In the genomic region with DNA sequence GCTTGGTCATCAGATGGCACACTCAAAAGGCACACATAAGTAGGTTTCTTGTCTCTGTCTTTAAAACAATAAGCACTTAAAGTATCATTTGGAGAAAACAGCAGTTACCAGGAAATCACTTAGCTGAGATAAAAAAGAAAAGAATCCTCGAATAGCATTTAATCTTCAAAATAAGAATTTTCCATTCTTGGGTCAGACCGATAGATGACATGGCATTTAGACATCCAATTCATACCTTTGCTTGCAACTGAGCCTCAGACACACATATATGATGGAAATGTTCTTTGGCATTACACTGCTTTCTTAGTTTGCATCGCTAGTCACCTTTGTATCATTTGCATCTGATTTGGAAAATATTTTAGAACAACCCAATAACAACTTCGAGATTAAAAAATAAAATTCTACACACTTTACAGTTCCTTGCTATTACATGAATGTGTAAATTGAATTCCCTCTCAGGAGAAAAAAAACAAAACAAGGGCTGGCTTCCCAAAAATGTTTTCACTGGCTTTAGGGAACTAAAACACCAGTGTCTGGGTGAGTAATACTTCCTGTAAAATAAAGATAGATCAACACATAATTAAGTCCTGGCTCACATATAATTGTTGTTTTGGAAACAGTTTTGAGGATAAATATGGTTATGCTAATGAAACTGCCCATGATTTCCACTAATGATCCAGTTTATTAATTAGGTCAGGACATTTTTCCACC, we compare ENCODE assay signal across 2 cellular contexts.
TF ChIP-seq lines count a peak whose summit lies in the region.

No MANE protein-coding gene starts in this region.

TF ChIP-seq in GM23338, 12 proteins besides CTCF, POLR2A, EP300 and RAD21 (continued from another document):
- TF ChIP-seq, protein P1, sequence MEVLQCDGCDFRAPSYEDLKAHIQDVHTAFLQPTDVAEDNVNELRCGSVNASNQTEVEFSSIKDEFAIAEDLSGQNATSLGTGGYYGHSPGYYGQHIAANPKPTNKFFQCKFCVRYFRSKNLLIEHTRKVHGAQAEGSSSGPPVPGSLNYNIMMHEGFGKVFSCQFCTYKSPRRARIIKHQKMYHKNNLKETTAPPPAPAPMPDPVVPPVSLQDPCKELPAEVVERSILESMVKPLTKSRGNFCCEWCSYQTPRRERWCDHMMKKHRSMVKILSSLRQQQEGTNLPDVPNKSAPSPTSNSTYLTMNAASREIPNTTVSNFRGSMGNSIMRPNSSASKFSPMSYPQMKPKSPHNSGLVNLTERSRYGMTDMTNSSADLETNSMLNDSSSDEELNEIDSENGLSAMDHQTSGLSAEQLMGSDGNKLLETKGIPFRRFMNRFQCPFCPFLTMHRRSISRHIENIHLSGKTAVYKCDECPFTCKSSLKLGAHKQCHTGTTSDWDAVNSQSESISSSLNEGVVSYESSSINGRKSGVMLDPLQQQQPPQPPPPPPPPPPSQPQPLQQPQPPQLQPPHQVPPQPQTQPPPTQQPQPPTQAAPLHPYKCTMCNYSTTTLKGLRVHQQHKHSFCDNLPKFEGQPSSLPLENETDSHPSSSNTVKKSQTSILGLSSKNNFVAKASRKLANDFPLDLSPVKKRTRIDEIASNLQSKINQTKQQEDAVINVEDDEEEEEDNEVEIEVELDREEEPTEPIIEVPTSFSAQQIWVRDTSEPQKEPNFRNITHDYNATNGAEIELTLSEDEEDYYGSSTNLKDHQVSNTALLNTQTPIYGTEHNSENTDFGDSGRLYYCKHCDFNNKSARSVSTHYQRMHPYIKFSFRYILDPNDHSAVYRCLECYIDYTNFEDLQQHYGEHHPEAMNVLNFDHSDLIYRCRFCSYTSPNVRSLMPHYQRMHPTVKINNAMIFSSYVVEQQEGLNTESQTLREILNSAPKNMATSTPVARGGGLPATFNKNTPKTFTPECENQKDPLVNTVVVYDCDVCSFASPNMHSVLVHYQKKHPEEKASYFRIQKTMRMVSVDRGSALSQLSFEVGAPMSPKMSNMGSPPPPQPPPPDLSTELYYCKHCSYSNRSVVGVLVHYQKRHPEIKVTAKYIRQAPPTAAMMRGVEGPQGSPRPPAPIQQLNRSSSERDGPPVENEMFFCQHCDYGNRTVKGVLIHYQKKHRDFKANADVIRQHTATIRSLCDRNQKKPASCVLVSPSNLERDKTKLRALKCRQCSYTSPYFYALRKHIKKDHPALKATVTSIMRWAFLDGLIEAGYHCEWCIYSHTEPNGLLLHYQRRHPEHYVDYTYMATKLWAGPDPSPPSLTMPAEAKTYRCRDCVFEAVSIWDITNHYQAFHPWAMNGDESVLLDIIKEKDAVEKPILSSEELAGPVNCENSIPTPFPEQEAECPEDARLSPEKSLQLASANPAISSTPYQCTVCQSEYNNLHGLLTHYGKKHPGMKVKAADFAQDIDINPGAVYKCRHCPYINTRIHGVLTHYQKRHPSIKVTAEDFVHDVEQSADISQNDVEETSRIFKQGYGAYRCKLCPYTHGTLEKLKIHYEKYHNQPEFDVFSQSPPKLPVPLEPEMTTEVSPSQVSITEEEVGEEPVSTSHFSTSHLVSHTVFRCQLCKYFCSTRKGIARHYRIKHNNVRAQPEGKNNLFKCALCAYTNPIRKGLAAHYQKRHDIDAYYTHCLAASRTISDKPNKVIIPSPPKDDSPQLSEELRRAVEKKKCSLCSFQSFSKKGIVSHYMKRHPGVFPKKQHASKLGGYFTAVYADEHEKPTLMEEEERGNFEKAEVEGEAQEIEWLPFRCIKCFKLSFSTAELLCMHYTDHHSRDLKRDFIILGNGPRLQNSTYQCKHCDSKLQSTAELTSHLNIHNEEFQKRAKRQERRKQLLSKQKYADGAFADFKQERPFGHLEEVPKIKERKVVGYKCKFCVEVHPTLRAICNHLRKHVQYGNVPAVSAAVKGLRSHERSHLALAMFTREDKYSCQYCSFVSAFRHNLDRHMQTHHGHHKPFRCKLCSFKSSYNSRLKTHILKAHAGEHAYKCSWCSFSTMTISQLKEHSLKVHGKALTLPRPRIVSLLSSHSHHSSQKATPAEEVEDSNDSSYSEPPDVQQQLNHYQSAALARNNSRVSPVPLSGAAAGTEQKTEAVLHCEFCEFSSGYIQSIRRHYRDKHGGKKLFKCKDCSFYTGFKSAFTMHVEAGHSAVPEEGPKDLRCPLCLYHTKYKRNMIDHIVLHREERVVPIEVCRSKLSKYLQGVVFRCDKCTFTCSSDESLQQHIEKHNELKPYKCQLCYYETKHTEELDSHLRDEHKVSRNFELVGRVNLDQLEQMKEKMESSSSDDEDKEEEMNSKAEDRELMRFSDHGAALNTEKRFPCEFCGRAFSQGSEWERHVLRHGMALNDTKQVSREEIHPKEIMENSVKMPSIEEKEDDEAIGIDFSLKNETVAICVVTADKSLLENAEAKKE (CRISPR knock-in tag; IDR thresholded peaks at IDR 0.05), result no peak
- TF ChIP-seq JUNB (IDR thresholded peaks at IDR 0.05; ENCODE audit: unreplicated experiment) (no peak), ZNF331 (CRISPR knock-in tag; IDR thresholded peaks at IDR 0.05; ENCODE audit: low read depth) (no peak)
- TF ChIP-seq, protein P2, sequence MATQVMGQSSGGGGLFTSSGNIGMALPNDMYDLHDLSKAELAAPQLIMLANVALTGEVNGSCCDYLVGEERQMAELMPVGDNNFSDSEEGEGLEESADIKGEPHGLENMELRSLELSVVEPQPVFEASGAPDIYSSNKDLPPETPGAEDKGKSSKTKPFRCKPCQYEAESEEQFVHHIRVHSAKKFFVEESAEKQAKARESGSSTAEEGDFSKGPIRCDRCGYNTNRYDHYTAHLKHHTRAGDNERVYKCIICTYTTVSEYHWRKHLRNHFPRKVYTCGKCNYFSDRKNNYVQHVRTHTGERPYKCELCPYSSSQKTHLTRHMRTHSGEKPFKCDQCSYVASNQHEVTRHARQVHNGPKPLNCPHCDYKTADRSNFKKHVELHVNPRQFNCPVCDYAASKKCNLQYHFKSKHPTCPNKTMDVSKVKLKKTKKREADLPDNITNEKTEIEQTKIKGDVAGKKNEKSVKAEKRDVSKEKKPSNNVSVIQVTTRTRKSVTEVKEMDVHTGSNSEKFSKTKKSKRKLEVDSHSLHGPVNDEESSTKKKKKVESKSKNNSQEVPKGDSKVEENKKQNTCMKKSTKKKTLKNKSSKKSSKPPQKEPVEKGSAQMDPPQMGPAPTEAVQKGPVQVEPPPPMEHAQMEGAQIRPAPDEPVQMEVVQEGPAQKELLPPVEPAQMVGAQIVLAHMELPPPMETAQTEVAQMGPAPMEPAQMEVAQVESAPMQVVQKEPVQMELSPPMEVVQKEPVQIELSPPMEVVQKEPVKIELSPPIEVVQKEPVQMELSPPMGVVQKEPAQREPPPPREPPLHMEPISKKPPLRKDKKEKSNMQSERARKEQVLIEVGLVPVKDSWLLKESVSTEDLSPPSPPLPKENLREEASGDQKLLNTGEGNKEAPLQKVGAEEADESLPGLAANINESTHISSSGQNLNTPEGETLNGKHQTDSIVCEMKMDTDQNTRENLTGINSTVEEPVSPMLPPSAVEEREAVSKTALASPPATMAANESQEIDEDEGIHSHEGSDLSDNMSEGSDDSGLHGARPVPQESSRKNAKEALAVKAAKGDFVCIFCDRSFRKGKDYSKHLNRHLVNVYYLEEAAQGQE (IDR thresholded peaks at IDR 0.05; ENCODE audit: unreplicated experiment), result no peak
TF ChIP-seq in GM23338: peak in this region for 0.

TF ChIP-seq in WTC11, 78 proteins besides CTCF, POLR2A, EP300 and RAD21 (continued from another document):
- TF ChIP-seq, protein P3, sequence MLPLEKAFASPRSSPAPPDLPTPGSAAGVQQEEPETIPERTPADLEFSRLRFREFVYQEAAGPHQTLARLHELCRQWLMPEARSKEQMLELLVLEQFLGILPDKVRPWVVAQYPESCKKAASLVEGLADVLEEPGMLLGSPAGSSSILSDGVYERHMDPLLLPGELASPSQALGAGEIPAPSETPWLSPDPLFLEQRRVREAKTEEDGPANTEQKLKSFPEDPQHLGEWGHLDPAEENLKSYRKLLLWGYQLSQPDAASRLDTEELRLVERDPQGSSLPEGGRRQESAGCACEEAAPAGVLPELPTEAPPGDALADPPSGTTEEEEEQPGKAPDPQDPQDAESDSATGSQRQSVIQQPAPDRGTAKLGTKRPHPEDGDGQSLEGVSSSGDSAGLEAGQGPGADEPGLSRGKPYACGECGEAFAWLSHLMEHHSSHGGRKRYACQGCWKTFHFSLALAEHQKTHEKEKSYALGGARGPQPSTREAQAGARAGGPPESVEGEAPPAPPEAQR (CRISPR knock-in tag; IDR thresholded peaks at IDR 0.05), result no peak
- TF ChIP-seq ZNF396 (CRISPR knock-in tag; IDR thresholded peaks at IDR 0.05; ENCODE audit: borderline replicate concordance), result no peak
- TF ChIP-seq ELF4 (CRISPR knock-in tag; IDR thresholded peaks at IDR 0.05; ENCODE audit: low read depth), result no peak
- no peak for TF ChIP-seq PRRX2 (CRISPR knock-in tag; IDR thresholded peaks at IDR 0.05)
- TF ChIP-seq, protein P4, sequence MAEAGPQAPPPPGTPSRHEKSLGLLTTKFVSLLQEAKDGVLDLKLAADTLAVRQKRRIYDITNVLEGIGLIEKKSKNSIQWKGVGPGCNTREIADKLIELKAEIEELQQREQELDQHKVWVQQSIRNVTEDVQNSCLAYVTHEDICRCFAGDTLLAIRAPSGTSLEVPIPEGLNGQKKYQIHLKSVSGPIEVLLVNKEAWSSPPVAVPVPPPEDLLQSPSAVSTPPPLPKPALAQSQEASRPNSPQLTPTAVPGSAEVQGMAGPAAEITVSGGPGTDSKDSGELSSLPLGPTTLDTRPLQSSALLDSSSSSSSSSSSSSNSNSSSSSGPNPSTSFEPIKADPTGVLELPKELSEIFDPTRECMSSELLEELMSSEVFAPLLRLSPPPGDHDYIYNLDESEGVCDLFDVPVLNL (CRISPR knock-in tag; IDR thresholded peaks at IDR 0.05; ENCODE audit: borderline replicate concordance, low read depth), result no peak
- TF ChIP-seq ZNF219 (CRISPR knock-in tag; IDR thresholded peaks at IDR 0.05; ENCODE audit: borderline replicate concordance), result no peak
- no peak for TF ChIP-seq ZNF121 (CRISPR knock-in tag; IDR thresholded peaks at IDR 0.05)
- no peak for TF ChIP-seq CREM (CRISPR knock-in tag; IDR thresholded peaks at IDR 0.05)
